8 cellular contexts compared by ENCODE assay signal in genomic region chr16:18800674-18801196, GRCh38. TPM values are rescaled to one million over a fixed set of nuclear protein-coding genes. Genes with fewer than 3 reads are reported as not detected.
DNase-seq lines count a peak whose midpoint lies in the region; ATAC-seq and TF ChIP-seq lines count a peak whose summit lies in the region.

No MANE protein-coding gene starts in this region.

- peaks cover 3% of the 10 kb centered on the region for H3K27me3 Mint-ChIP-seq in nephron progenitor cell (ENCODE audit: low read depth, poor library complexity)

- intact Hi-C loops in Panc1 (cut with micrococcal nuclease; ENCODE audit: unreplicated experiment): loop anchor here (2.0 kb wide), 1 partner anchor 168 kb away; no protein-coding TSS in a partner anchor

- peaks cover 66% of the 10 kb centered on the region for H3K4me1 Mint-ChIP-seq in nephron progenitor cell

- H3K27me3 ChIP-seq in Panc1 (ENCODE audit: control insufficient read depth, insufficient read depth, low read length): no peaks in the 10 kb centered on the region

- H3K9me3 Mint-ChIP-seq in nephron progenitor cell: no peaks in the 10 kb centered on the region

- DNase-seq in AG08395 (ENCODE audit: low spot score) (peak; percentile 30), Panc1 (ENCODE audit: low read depth, low spot score) (no peak), epithelial cell of proximal tubule (ENCODE audit: low read depth) (no peak), nephron progenitor cell (peak; percentile 31), KG1 (lab: John Stamatoyannopoulos, UW) (no peak), activated gamma-delta T cell treated with Interleukin-2 at 50 U/mL for 16 hours (no peak), NCI-H2107 (lab: John Stamatoyannopoulos, UW) (no peak)

- peaks cover 28% of the 10 kb centered on the region for H3K36me3 ChIP-seq in Panc1 (ENCODE audit: control insufficient read depth, insufficient read depth, low read length)

- CTCF ChIA-PET in Panc1 (lab: Charles Lee): interaction anchor here (0.6 to 1.1 kb wide), 3 partner anchors 10 to 17 kb away, joined by 4 to 5 read pairs (median 5); partner anchors contain the start of gene RPS15A

- H3K27ac ChIP-seq in Panc1 (ENCODE audit: low read length): peak overlapping the region; percentile 93

- H3K27ac Mint-ChIP-seq in nephron progenitor cell: peak overlapping the region; percentile 99

- no TSS peak for BruUV-seq in Panc1 (replicated peaks; lab: Mats Ljungman, UMichigan)

- H3K9me3 ChIP-seq in Panc1 (ENCODE audit: control insufficient read depth, insufficient read depth, low read depth, low read length): no peaks in the 10 kb centered on the region

- TF ChIP-seq CTCF in Panc1 (IDR thresholded peaks at IDR 0.05): no peak
- no peak for TF ChIP-seq CTCF in epithelial cell of proximal tubule (conservative IDR thresholded peaks at IDR 0.05; ENCODE audit: low read depth, low read length)
- TF ChIP-seq CTCF in nephron progenitor cell (IDR thresholded peaks at IDR 0.05): no peak

- peak; percentile 25 for ATAC-seq in GM19351 (IDR thresholded peaks at IDR 0.05; ENCODE audit: unreplicated experiment)
- ATAC-seq in Panc1: no peak; the same call in 1 of the 2 replicates

- H3K4me3 ChIP-seq in Panc1 (ENCODE audit: low read depth in 2 of 2, low read length in 2 of 2): peak overlapping the region; percentile 90 to 94
- H3K4me3 ChIP-seq in epithelial cell of proximal tubule (ENCODE audit: low read depth, low read length): peak overlapping the region; percentile 93

- peaks cover 24% of the 10 kb centered on the region for H3K36me3 Mint-ChIP-seq in nephron progenitor cell (ENCODE audit: low read depth)

- POLR2A ChIA-PET in Panc1 (lab: Charles Lee): interaction anchor here (1.3 to 2.0 kb wide), 3 partner anchors 9 to 16 kb away, joined by 4 to 10 read pairs (median 9); no protein-coding TSS in a partner anchor

- peak overlapping the region; percentile 95 for H3K4me3 Mint-ChIP-seq in nephron progenitor cell

- peaks cover 52% of the 10 kb centered on the region for H3K4me1 ChIP-seq in Panc1 (ENCODE audit: control insufficient read depth, insufficient read depth, low read length)

- in situ Hi-C loops in Panc1 (cut with HindIII; ENCODE audit: low pct_unique_long_range_greater_than_20kb, low sequenced_read_pairs): no loop called here

RNA-seq across cellular contexts. Expression of gene ARL6IP1, which starts 0.6 kb away (rescaled TPM):
- total RNA-seq in Panc1 (2021; ENCODE audit: unreplicated experiment): 343 TPM
- polyA plus RNA-seq in Panc1 (2012; ENCODE audit: insufficient read length): 339 TPM
- 489 and 536 TPM in 2 replicates for total RNA-seq in epithelial cell of proximal tubule

RNA-seq across cellular contexts. Expression of gene RPS15A, which starts 10.6 kb away (rescaled TPM):
- total RNA-seq in Panc1 (2021; ENCODE audit: unreplicated experiment) (1,366 TPM), epithelial cell of proximal tubule (1,709 and 2,356 TPM in 2 replicates)
- 1,339 TPM for polyA plus RNA-seq in Panc1 (2012; ENCODE audit: insufficient read length)

Comparison
In these comparisons a context has a peak if more than half of its experiments do, and no peak if none do; other contexts are left out.
1. DNase-seq: peak in AG08395 (single experiment) and nephron progenitor cell (single experiment); none in Panc1 (single experiment), epithelial cell of proximal tubule (single experiment), KG1 (single experiment), activated gamma-delta T cell treated with Interleukin-2 at 50 U/mL for 16 hours (single experiment) and NCI-H2107 (single experiment).